ENCODE assay signal across 1 cellular context in the genomic region with DNA sequence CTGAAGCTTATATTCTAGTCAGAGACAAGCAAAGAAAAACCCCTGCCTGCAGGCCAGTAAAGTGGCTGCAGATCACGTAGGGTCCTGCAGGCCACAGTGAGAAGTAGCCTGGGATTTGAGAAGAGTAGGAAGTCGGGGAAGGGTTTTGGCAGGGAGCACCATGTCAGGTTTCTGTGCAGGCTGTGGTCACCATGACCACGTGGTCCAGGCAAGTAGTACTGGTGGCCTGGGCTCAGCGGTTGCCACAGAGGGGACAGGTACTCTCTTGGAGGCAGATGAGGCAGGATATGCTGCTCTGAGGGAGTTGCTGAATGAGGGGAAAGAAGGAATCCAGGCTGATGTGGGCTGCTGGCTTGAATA.
TF ChIP-seq lines count a peak whose summit lies in the region.

No MANE protein-coding gene starts in this region.

TF ChIP-seq in WTC11, 78 proteins besides CTCF, POLR2A, EP300 and RAD21 (continued from another document):
- TF ChIP-seq IRF2 (CRISPR knock-in tag; IDR thresholded peaks at IDR 0.05; ENCODE audit: borderline replicate concordance, low read depth) (no peak), SMAD3 (CRISPR knock-in tag; IDR thresholded peaks at IDR 0.05; ENCODE audit: borderline replicate concordance) (no peak), NFYB (CRISPR knock-in tag; conservative IDR thresholded peaks at IDR 0.05; ENCODE audit: low read depth) (no peak), SP1 (CRISPR knock-in tag; conservative IDR thresholded peaks at IDR 0.05) (no peak)
- TF ChIP-seq, protein P1, sequence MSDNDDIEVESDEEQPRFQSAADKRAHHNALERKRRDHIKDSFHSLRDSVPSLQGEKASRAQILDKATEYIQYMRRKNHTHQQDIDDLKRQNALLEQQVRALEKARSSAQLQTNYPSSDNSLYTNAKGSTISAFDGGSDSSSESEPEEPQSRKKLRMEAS (CRISPR knock-in tag; IDR thresholded peaks at IDR 0.05), result no peak
